31 cellular contexts compared by ENCODE assay signal in genomic region chr3:174465177-174465576, GRCh38.
"Had no signal": no experiment of that assay in that cellular context is flagged by ENCODE, and none has a peak within 500 bp of the region (broad histone marks: within the 10 kb centered on the region; RNA-seq: fewer than 3 reads in every experiment).

No MANE protein-coding gene starts in this region.

- H3K9me3 ChIP-seq: ovary, psoas muscle, spleen, suprapubic skin, testis, tibial artery, transverse colon, upper lobe of right lung, uterus had no signal

- ATAC-seq: natural killer cell; psoas muscle; right cardiac atrium; sciatic nerve; stimulated activated memory B cell treated with anti-CD40 and anti-IgM and Interleukin-4, amounts not matched to agents 10 μg/mL and 1 μg/mL and 100 μg/mL, for 72 hours; stimulated activated naive CD8-positive, alpha-beta T cell treated with anti-CD3 and anti-CD28 coated beads, Interleukin-15, amount 100 ng/mL, for 72 hours; stimulated activated naive CD8-positive, alpha-beta T cell treated with anti-CD3 and anti-CD28 coated beads, Interleukin-15, Interleukin-2, amounts not matched to agents 100 U/mL and 50 U/mL, for 24 hours; upper lobe of right lung had no signal

- H3K4me1 Mint-ChIP-seq: natural killer cell; nephron; stimulated activated memory B cell treated with anti-CD40 and anti-IgM and Interleukin-4, amounts not matched to agents 10 μg/mL and 1 μg/mL and 100 μg/mL, for 72 hours; stimulated activated naive CD8-positive, alpha-beta T cell treated with anti-CD3 and anti-CD28 coated beads, Interleukin-15, amount 100 ng/mL, for 72 hours had no signal

- H3K4me3 ChIP-seq: neural progenitor cell, ovary, psoas muscle, skin epidermis, smooth muscle cell, spleen, suprapubic skin, testis, tibial artery, transverse colon, upper lobe of right lung, uterus had no signal

- H3K27me3 ChIP-seq: neural progenitor cell, ovary, spleen, suprapubic skin, testis, tibial artery, transverse colon, upper lobe of right lung, uterus had no signal

- H3K27me3 Mint-ChIP-seq: progenitor cell of endocrine pancreas; stimulated activated memory B cell treated with anti-CD40 and anti-IgM and Interleukin-4, amounts not matched to agents 10 μg/mL and 1 μg/mL and 100 μg/mL, for 72 hours; stimulated activated naive CD8-positive, alpha-beta T cell treated with anti-CD3 and anti-CD28 coated beads, Interleukin-15, amount 100 ng/mL, for 72 hours; type B pancreatic cell had no signal

- H3K27ac Mint-ChIP-seq: natural killer cell; nephron; neural progenitor cell; progenitor cell of endocrine pancreas; stimulated activated memory B cell treated with anti-CD40 and anti-IgM and Interleukin-4, amounts not matched to agents 10 μg/mL and 1 μg/mL and 100 μg/mL, for 72 hours; stimulated activated naive CD8-positive, alpha-beta T cell treated with anti-CD3 and anti-CD28 coated beads, Interleukin-15, amount 100 ng/mL, for 72 hours; type B pancreatic cell had no signal

- H3K36me3 ChIP-seq: neural progenitor cell, ovary, spleen, suprapubic skin, tibial artery, transverse colon, upper lobe of right lung, uterus had no signal

- H3K4me1 ChIP-seq: parathyroid adenoma, psoas muscle, spleen, suprapubic skin, testis, tibial artery, transverse colon, upper lobe of right lung, uterus had no signal

- H3K27ac ChIP-seq: neural progenitor cell, ovary, parathyroid adenoma, psoas muscle, skin epidermis, spleen, suprapubic skin, testis, tibial artery, transverse colon, upper lobe of right lung, uterus had no signal

- H3K9me3 Mint-ChIP-seq: stimulated activated memory B cell treated with anti-CD40 and anti-IgM and Interleukin-4, amounts not matched to agents 10 μg/mL and 1 μg/mL and 100 μg/mL, for 72 hours; stimulated activated naive CD8-positive, alpha-beta T cell treated with anti-CD3 and anti-CD28 coated beads, Interleukin-15, amount 100 ng/mL, for 72 hours; type B pancreatic cell had no signal

- H3K4me3 Mint-ChIP-seq: natural killer cell; nephron; neural progenitor cell; stimulated activated memory B cell treated with anti-CD40 and anti-IgM and Interleukin-4, amounts not matched to agents 10 μg/mL and 1 μg/mL and 100 μg/mL, for 72 hours; stimulated activated naive CD8-positive, alpha-beta T cell treated with anti-CD3 and anti-CD28 coated beads, Interleukin-15, amount 100 ng/mL, for 72 hours; type B pancreatic cell had no signal

- H3K36me3 Mint-ChIP-seq: natural killer cell; neural progenitor cell; stimulated activated memory B cell treated with anti-CD40 and anti-IgM and Interleukin-4, amounts not matched to agents 10 μg/mL and 1 μg/mL and 100 μg/mL, for 72 hours; type B pancreatic cell had no signal

- DNase-seq: natural killer cell; occipital lobe; ovary; posterior cingulate gyrus; psoas muscle; right cardiac atrium; spleen; stimulated activated CD4-positive, alpha-beta T cell treated with anti-CD3 and anti-CD28 coated beads, Interleukin-12 subunit alpha, Interleukin-12 subunit beta, amount 100 ng/mL, for 4 hours; stimulated activated CD4-positive, alpha-beta T cell treated with anti-CD3 and anti-CD28 coated beads, Interleukin-1b, Interleukin-23, amount 100 ng/mL, for 48 hours; stimulated activated CD4-positive, alpha-beta T cell treated with anti-CD3 and anti-CD28 coated beads, Interleukin-4, amount 100 ng/mL, for 1 hour; stimulated activated CD4-positive, alpha-beta T cell treated with anti-CD3 and anti-CD28 coated beads, Interleukin-4, amount 100 ng/mL, for 4 hours; stimulated activated CD8-positive, alpha-beta memory T cell treated with anti-CD3 and anti-CD28 coated beads, Interleukin-4, amount 100 ng/mL, for 48 hours; stimulated activated naive CD4-positive, alpha-beta T cell; stimulated activated naive CD8-positive, alpha-beta T cell treated with anti-CD3 and anti-CD28 coated beads, Interleukin-15, amount 100 ng/mL, for 72 hours; stimulated activated naive CD8-positive, alpha-beta T cell treated with anti-CD3 and anti-CD28 coated beads, Interleukin-15, Interleukin-2, amounts not matched to agents 100 U/mL and 50 U/mL, for 24 hours; substantia nigra; testis; tibial artery; transverse colon; upper lobe of right lung; uterus had no signal
